Comparison of ENCODE assay signal across 11 cellular contexts in genomic region chr1:210347112-210347511, GRCh38. TPM values are rescaled to one million over a fixed set of nuclear protein-coding genes. Genes with fewer than 3 reads are reported as not detected.
DNase-seq lines count a peak whose midpoint lies in the region; ATAC-seq and TF ChIP-seq lines count a peak whose summit lies in the region.
"Had no signal": no experiment of that assay in that cellular context is flagged by ENCODE, and none has a peak within 500 bp of the region (broad histone marks: within the 10 kb centered on the region; RNA-seq: fewer than 3 reads in every experiment).

No MANE protein-coding gene starts in this region.

- H3K27ac ChIP-seq in BLaER1 (no peak overlapping the region), left lung (no peak overlapping the region)

- ATAC-seq in GM18867 (IDR thresholded peaks at IDR 0.05; ENCODE audit: unreplicated experiment): peak; percentile 55
- peak; percentile 53 for ATAC-seq in HG03439 (IDR thresholded peaks at IDR 0.05; ENCODE audit: unreplicated experiment)
- ATAC-seq in HG03108 (IDR thresholded peaks at IDR 0.05; ENCODE audit: unreplicated experiment): no peak
- ATAC-seq in left lung: no peak
- ATAC-seq in activated CD8-positive, alpha-beta memory T cell treated with anti-CD3 and anti-CD28 coated beads, Interleukin-2, amount 10 ng/mL, durations not matched to agents 7 days and 5 days: no peak

- H3K4me3 Mint-ChIP-seq in chondrocyte (ENCODE audit: unreplicated experiment): no peak overlapping the region
- H3K4me3 Mint-ChIP-seq in activated CD8-positive, alpha-beta memory T cell treated with anti-CD3 and anti-CD28 coated beads, Interleukin-2, amount 10 ng/mL, durations not matched to agents 7 days and 5 days: no peak overlapping the region
- H3K4me3 Mint-ChIP-seq: natural killer cell treated with Interleukin-12 subunit alpha and Interleukin-12 subunit beta and Interleukin-15 and Interleukin-18, amount 100 ng/mL, for 72 hours had no signal

- H3K4me1 ChIP-seq in BLaER1 (peaks cover 52% of the 10 kb centered on the region), left lung (peaks cover 0 to 4% of the 10 kb centered on the region in 2 donors)

- H3K4me3 ChIP-seq in BLaER1 (no peak overlapping the region), left lung (no peak overlapping the region)
- H3K4me3 ChIP-seq: MG63 had no signal

- H3K36me3 Mint-ChIP-seq in chondrocyte (ENCODE audit: low read depth): no peaks in the 10 kb centered on the region
- no peaks in the 10 kb centered on the region for H3K36me3 Mint-ChIP-seq in activated CD8-positive, alpha-beta memory T cell treated with anti-CD3 and anti-CD28 coated beads, Interleukin-2, amount 10 ng/mL, durations not matched to agents 7 days and 5 days
- H3K36me3 Mint-ChIP-seq: natural killer cell treated with Interleukin-12 subunit alpha and Interleukin-12 subunit beta and Interleukin-15 and Interleukin-18, amount 100 ng/mL, for 72 hours had no signal

- no peaks in the 10 kb centered on the region for H3K27me3 Mint-ChIP-seq in chondrocyte (ENCODE audit: low read depth)
- H3K27me3 Mint-ChIP-seq in activated CD8-positive, alpha-beta memory T cell treated with anti-CD3 and anti-CD28 coated beads, Interleukin-2, amount 10 ng/mL, durations not matched to agents 7 days and 5 days: peaks cover 5% of the 10 kb centered on the region

- H3K36me3 ChIP-seq in BLaER1: peaks cover 17% of the 10 kb centered on the region
- H3K36me3 ChIP-seq in left lung: no peaks in the 10 kb centered on the region
- H3K36me3 ChIP-seq: MG63 had no signal

- H3K9me3 ChIP-seq in BLaER1 (peaks cover 6% of the 10 kb centered on the region; the same call in 1 of the 2 replicates), left lung (no peaks in the 10 kb centered on the region)
- H3K9me3 ChIP-seq: MG63 had no signal

- H3K4me2 ChIP-seq in BLaER1: peak overlapping the region; percentile 15; the same call in 1 of the 2 replicates

- CTCF ChIA-PET in activated CD8-positive, alpha-beta memory T cell treated with anti-CD3 and anti-CD28 coated beads, Interleukin-2, amount 10 ng/mL, durations not matched to agents 7 days and 5 days (lab: Charles Lee): no interaction called here

- TF ChIP-seq CTCF in chondrocyte (IDR thresholded peaks at IDR 0.05) (no peak), left lung (IDR thresholded peaks at IDR 0.05) (no peak)

- DNase-seq in chondrocyte (ENCODE audit: low spot score) (no peak), left lung (no peak), NCI-H82 treated with DMSO at 0.1 percent for 48 hours (lab: John Stamatoyannopoulos, UW; ENCODE audit: unreplicated experiment) (no peak)
- no peak for DNase-seq in activated CD8-positive, alpha-beta memory T cell treated with anti-CD3 and anti-CD28 coated beads, Interleukin-2, amount 10 ng/mL, durations not matched to agents 7 days and 5 days
- DNase-seq: GOT3, MG63 had no signal

- H3K9ac ChIP-seq in BLaER1: no peak overlapping the region

- H3K4me1 Mint-ChIP-seq in chondrocyte (ENCODE audit: low read depth): peaks cover 18% of the 10 kb centered on the region
- peaks cover 9% of the 10 kb centered on the region for H3K4me1 Mint-ChIP-seq in activated CD8-positive, alpha-beta memory T cell treated with anti-CD3 and anti-CD28 coated beads, Interleukin-2, amount 10 ng/mL, durations not matched to agents 7 days and 5 days

- intact Hi-C loops in left lung (cut with DNase I): no loop called here

- no peaks in the 10 kb centered on the region for H4K20me1 ChIP-seq in BLaER1

- H3K9me3 Mint-ChIP-seq in chondrocyte (ENCODE audit: low read depth): no peaks in the 10 kb centered on the region
- H3K9me3 Mint-ChIP-seq in activated CD8-positive, alpha-beta memory T cell treated with anti-CD3 and anti-CD28 coated beads, Interleukin-2, amount 10 ng/mL, durations not matched to agents 7 days and 5 days (ENCODE audit: low read depth): no peaks in the 10 kb centered on the region
- H3K9me3 Mint-ChIP-seq: natural killer cell treated with Interleukin-12 subunit alpha and Interleukin-12 subunit beta and Interleukin-15 and Interleukin-18, amount 100 ng/mL, for 72 hours had no signal

- H3K27me3 ChIP-seq in BLaER1 (no peaks in the 10 kb centered on the region), left lung (no peaks in the 10 kb centered on the region)
- H3K27me3 ChIP-seq: MG63 had no signal

- peak overlapping the region; percentile 85 for H3K27ac Mint-ChIP-seq in chondrocyte (ENCODE audit: unreplicated experiment)
- H3K27ac Mint-ChIP-seq in activated CD8-positive, alpha-beta memory T cell treated with anti-CD3 and anti-CD28 coated beads, Interleukin-2, amount 10 ng/mL, durations not matched to agents 7 days and 5 days: no peak overlapping the region

RNA-seq across cellular contexts. Expression of gene HHAT, which starts 18.4 kb away (rescaled TPM):
- total RNA-seq in chondrocyte (6.1 to 7.9 TPM (median 6.4 TPM) in 3 replicates), left lung (1 to 10 TPM; 3.4 to 8.6 TPM)
- total RNA-seq in activated CD8-positive, alpha-beta memory T cell treated with anti-CD3 and anti-CD28 coated beads, Interleukin-2, amount 10 ng/mL, durations not matched to agents 7 days and 5 days: under 1 TPM; 0.23 to 0.64 TPM

Comparison
In these comparisons a context has a peak if more than half of its experiments do, and no peak if none do; other contexts are left out.
1. ATAC-seq: peak in GM18867 (single experiment) and HG03439 (single experiment); none in HG03108 (single experiment), left lung (single experiment) and activated CD8-positive, alpha-beta memory T cell treated with anti-CD3 and anti-CD28 coated beads, Interleukin-2, amount 10 ng/mL, durations not matched to agents 7 days and 5 days (single experiment).